1 cellular context compared by ENCODE assay signal in the genomic region with DNA sequence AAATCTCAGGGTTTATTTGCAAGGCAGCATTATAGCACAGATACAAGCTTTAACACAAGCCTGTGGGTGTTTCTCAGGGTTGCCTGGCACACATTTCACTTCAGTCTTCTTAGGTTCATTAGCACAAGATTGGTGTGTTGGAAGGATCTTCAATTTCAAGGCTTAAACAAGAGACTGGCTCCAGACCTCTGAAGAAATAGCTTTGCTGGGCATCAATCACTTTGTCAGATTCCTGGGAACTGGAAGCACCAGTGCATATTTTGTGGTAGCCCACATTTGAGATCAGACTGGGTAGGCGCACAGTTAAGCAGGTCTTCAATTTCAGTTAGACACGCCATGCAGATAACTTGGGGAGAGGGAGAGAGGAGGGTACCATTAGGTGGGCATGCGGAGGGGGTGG.
TF ChIP-seq lines count a peak whose summit lies in the region.

No MANE protein-coding gene starts in this region.

TF ChIP-seq in H1, 55 proteins besides CTCF, POLR2A, EP300 and RAD21:
- TF ChIP-seq SRF (IDR thresholded peaks at IDR 0.05; ENCODE audit: low read depth, low read length) (no peak), SP1 (IDR thresholded peaks at IDR 0.05; ENCODE audit: low read depth, low read length) (no peak), KDM5A (IDR thresholded peaks at IDR 0.05; ENCODE audit: low read length) (no peak), SUZ12 (IDR thresholded peaks at IDR 0.05; ENCODE audit: low read length) (no peak)
